8 cellular contexts compared by ENCODE assay signal in genomic region chr1:236058141-236058626, GRCh38. TPM values are rescaled to one million over a fixed set of nuclear protein-coding genes. Genes with fewer than 3 reads are reported as not detected.
DNase-seq lines count a peak whose midpoint lies in the region; ATAC-seq lines count a peak whose summit lies in the region.

No MANE protein-coding gene starts in this region.

- H3K27ac Mint-ChIP-seq in stimulated activated naive CD8-positive, alpha-beta T cell treated with anti-CD3 and anti-CD28 coated beads, Interleukin-15, amount 100 ng/mL, for 72 hours = no peak overlapping the region

- H3K27me3 Mint-ChIP-seq in stimulated activated naive CD8-positive, alpha-beta T cell treated with anti-CD3 and anti-CD28 coated beads, Interleukin-15, amount 100 ng/mL, for 72 hours = peaks cover 66% of the 10 kb centered on the region

- H3K9me3 Mint-ChIP-seq in stimulated activated naive CD8-positive, alpha-beta T cell treated with anti-CD3 and anti-CD28 coated beads, Interleukin-15, amount 100 ng/mL, for 72 hours = no peaks in the 10 kb centered on the region

- H3K4me3 Mint-ChIP-seq in stimulated activated naive CD8-positive, alpha-beta T cell treated with anti-CD3 and anti-CD28 coated beads, Interleukin-15, amount 100 ng/mL, for 72 hours = no peak overlapping the region

- peak; percentile 24 for DNase-seq in NCI-H2227 (lab: John Stamatoyannopoulos, UW; ENCODE audit: unreplicated experiment)
- DNase-seq in NCI-H2227 treated with DMSO at 0.1 percent for 48 hours (lab: John Stamatoyannopoulos, UW) = no peak
- peak; percentile 34 for DNase-seq in dedifferentiated amniotic fluid mesenchymal stem cell (ENCODE audit: extremely low spot score)
- DNase-seq in stimulated activated naive CD8-positive, alpha-beta T cell treated with anti-CD3 and anti-CD28 coated beads, Interleukin-15, amount 100 ng/mL, for 72 hours = no peak
- no peak for DNase-seq in COLO668 (lab: John Stamatoyannopoulos, UW; ENCODE audit: unreplicated experiment)
- no peak for DNase-seq in cerebellum (ENCODE audit: low spot score)

- peaks cover 11% of the 10 kb centered on the region for H3K4me1 Mint-ChIP-seq in stimulated activated naive CD8-positive, alpha-beta T cell treated with anti-CD3 and anti-CD28 coated beads, Interleukin-15, amount 100 ng/mL, for 72 hours

- ATAC-seq in HG03066 (IDR thresholded peaks at IDR 0.05; ENCODE audit: low read depth, unreplicated experiment) (peak; percentile 81), GM19035 (IDR thresholded peaks at IDR 0.05; ENCODE audit: unreplicated experiment) (no peak)
- ATAC-seq in stimulated activated naive CD8-positive, alpha-beta T cell treated with anti-CD3 and anti-CD28 coated beads, Interleukin-15, amount 100 ng/mL, for 72 hours = peak; percentile 81

RNA-seq across cellular contexts. Expression of gene NID1, which starts 6.7 kb away (rescaled TPM):
- 41.9 TPM for total RNA-seq in cerebellum

Comparison
In these comparisons a context has a peak if more than half of its experiments do, and no peak if none do; other contexts are left out.
1. DNase-seq: peak in NCI-H2227 (single experiment) and dedifferentiated amniotic fluid mesenchymal stem cell (single experiment); none in NCI-H2227 treated with DMSO at 0.1 percent for 48 hours (single experiment), stimulated activated naive CD8-positive, alpha-beta T cell treated with anti-CD3 and anti-CD28 coated beads, Interleukin-15, amount 100 ng/mL, for 72 hours (0 of 2), COLO668 (single experiment) and cerebellum (single experiment).